8 cellular contexts compared by ENCODE assay signal in genomic region chr9:137302176-137303030, GRCh38. TPM values are rescaled to one million over a fixed set of nuclear protein-coding genes. Genes with fewer than 3 reads are reported as not detected.
DNase-seq lines count a peak whose midpoint lies in the region; ATAC-seq, FAIRE-seq and TF ChIP-seq lines count a peak whose summit lies in the region.

A gene with protein sequence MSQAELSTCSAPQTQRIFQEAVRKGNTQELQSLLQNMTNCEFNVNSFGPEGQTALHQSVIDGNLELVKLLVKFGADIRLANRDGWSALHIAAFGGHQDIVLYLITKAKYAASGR (minus strand): TSS chr9:137302271. CDS start chr9:137301928, 343 bp downstream.

- peak; percentile 82 for ATAC-seq in Right ventricle myocardium inferior
- peak; percentile 41 to 58 (median 56) for ATAC-seq in pancreas

- H3K9ac ChIP-seq in ES-I3 (ENCODE audit: low read depth, low read length) (peak within 1 kb of the TSS; percentile 76), GM23248 (peak within 1 kb of the TSS; percentile 36; the same call in 1 of the 2 replicates)

- H3K27ac Mint-ChIP-seq in activated naive CD4-positive, alpha-beta T cell treated with anti-CD3 and anti-CD28 coated beads, Interleukin-2, amount 10 ng/mL, durations not matched to agents 7 days and 5 days: no peak within 1 kb of the TSS

- no peaks in the 10 kb centered on the region for H4K20me1 ChIP-seq in GM23248 (ENCODE audit: insufficient read depth)

- H3K9me2 ChIP-seq in GM23248 (ENCODE audit: insufficient read depth): no peaks in the 10 kb centered on the region

- no peaks in the 10 kb centered on the region for H3K9me3 ChIP-seq in ES-I3 (ENCODE audit: control insufficient read depth, insufficient read depth, low read length)
- no peaks in the 10 kb centered on the region for H3K9me3 ChIP-seq in GM23248 (ENCODE audit: low read depth)
- no peaks in the 10 kb centered on the region for H3K9me3 ChIP-seq in pancreas
- no peaks in the 10 kb centered on the region for H3K9me3 ChIP-seq in thyroid gland

- H3K4me3 ChIP-seq in GM23248: peak within 1 kb of the TSS; percentile 58
- peak within 1 kb of the TSS; percentile 39 to 70 (median 54) for H3K4me3 ChIP-seq in pancreas
- peak within 1 kb of the TSS in 2 of 3 donors; percentile 5 to 46 for H3K4me3 ChIP-seq in thyroid gland (replicated peaks in 1 of 3)

- H3K27me3 ChIP-seq in GM23248 (replicated peaks; ENCODE audit: insufficient read depth) (peaks cover 32% of the 10 kb centered on the region), pancreas (no peaks in the 10 kb centered on the region), thyroid gland (no peaks in the 10 kb centered on the region)

- H3K27ac ChIP-seq in GM23248: no peak within 1 kb of the TSS
- peak within 1 kb of the TSS; percentile 78 to 95 (median 92) for H3K27ac ChIP-seq in pancreas
- peak within 1 kb of the TSS in 2 of 3 donors; percentile 61 to 71 for H3K27ac ChIP-seq in thyroid gland

- H3K4me1 ChIP-seq in ES-I3 (ENCODE audit: insufficient read depth, low read length) (peaks cover 30% of the 10 kb centered on the region), GM23248 (ENCODE audit: insufficient read depth) (no peaks in the 10 kb centered on the region), pancreas (peaks cover 26 to 50% (median 34%) of the 10 kb centered on the region in 3 donors), thyroid gland (peaks cover 39 to 59% of the 10 kb centered on the region in 2 donors)

- peaks cover 70% of the 10 kb centered on the region for H3K27me3 Mint-ChIP-seq in activated naive CD4-positive, alpha-beta T cell treated with anti-CD3 and anti-CD28 coated beads, Interleukin-2, amount 10 ng/mL, durations not matched to agents 7 days and 5 days

- 5% methylated on average over 46 to 61 of the region's 121 CpGs for WGBS in GM23248 (ENCODE audit: low coverage in 1 of 2, low lambda C conversion rate in 2 of 2, missing lambda C conversion rate in 2 of 2), 2 experiments
- 9 to 10% methylated on average over 70 to 121 of the region's 121 CpGs for WGBS in pancreas, 2 donors
- 0% methylated on average over 6 to 7 of the region's 121 CpGs for WGBS in thyroid gland, 2 donors

- no peaks in the 10 kb centered on the region for H3K9me3 Mint-ChIP-seq in activated naive CD4-positive, alpha-beta T cell treated with anti-CD3 and anti-CD28 coated beads, Interleukin-2, amount 10 ng/mL, durations not matched to agents 7 days and 5 days

- no peaks in the 10 kb centered on the region for H3K79me2 ChIP-seq in GM23248 (ENCODE audit: insufficient read depth)

- peak; percentile 34 to 49 (median 46) for TF ChIP-seq CTCF in pancreas (IDR thresholded peaks at IDR 0.05)
- TF ChIP-seq CTCF in thyroid gland (IDR thresholded peaks at IDR 0.05): peak in 5 of 6 experiments; percentile 11 to 72 (median 49)

- no peaks in the 10 kb centered on the region for H3F3A ChIP-seq in GM23248 (ENCODE audit: insufficient read depth)

- no peaks in the 10 kb centered on the region for H3K36me3 ChIP-seq in ES-I3 (ENCODE audit: insufficient read depth, low read length)
- no peaks in the 10 kb centered on the region for H3K36me3 ChIP-seq in GM23248 (ENCODE audit: low read depth)
- no peaks in the 10 kb centered on the region for H3K36me3 ChIP-seq in pancreas
- H3K36me3 ChIP-seq in thyroid gland: no peaks in the 10 kb centered on the region

- H3K4me2 ChIP-seq in GM23248 (ENCODE audit: unreplicated experiment): peak within 1 kb of the TSS; percentile 68

- DNase-seq in GM23248: peak; percentile 83
- DNase-seq in LoVo (ENCODE audit: low spot score): peak; percentile 93
- peak; percentile 82 for DNase-seq in SK-N-DZ (ENCODE audit: low spot score)
- DNase-seq in activated naive CD4-positive, alpha-beta T cell treated with anti-CD3 and anti-CD28 coated beads, Interleukin-2, amount 10 ng/mL, durations not matched to agents 7 days and 5 days: peak; percentile 93
- DNase-seq in Right ventricle myocardium inferior (ENCODE audit: missing footprints): peak; percentile 96
- peak; percentile 88 to 98 (median 94) for DNase-seq in pancreas
- DNase-seq in thyroid gland: peak; percentile 90 to 91

- TF ChIP-seq POLR2A in thyroid gland (IDR thresholded peaks at IDR 0.05): peak; percentile 44 to 85

- CTCF ChIA-PET in activated naive CD4-positive, alpha-beta T cell treated with anti-CD3 and anti-CD28 coated beads, Interleukin-2, amount 10 ng/mL, durations not matched to agents 7 days and 5 days (lab: Charles Lee): interaction anchor here (1.1 to 1.9 kb wide), 7 partner anchors 10 to 229 kb away, joined by 3 to 7 read pairs (median 4); partner anchors contain the start of gene TOR4A

- intact Hi-C loops in Right ventricle myocardium inferior (cut with DNase I): no loop called here
- intact Hi-C loops in pancreas (cut with DNase I): loop anchor here in 1 of 3 donors (5.0 kb wide), 1 partner anchor 105 kb away; no protein-coding TSS in a partner anchor
- intact Hi-C loops in thyroid gland (cut with DNase I): no loop called here

- H2AFZ ChIP-seq in GM23248: peak within 1 kb of the TSS; percentile 39

- H3K4me1 Mint-ChIP-seq in activated naive CD4-positive, alpha-beta T cell treated with anti-CD3 and anti-CD28 coated beads, Interleukin-2, amount 10 ng/mL, durations not matched to agents 7 days and 5 days: peaks cover 24% of the 10 kb centered on the region

- peaks cover 1% of the 10 kb centered on the region for H3K36me3 Mint-ChIP-seq in activated naive CD4-positive, alpha-beta T cell treated with anti-CD3 and anti-CD28 coated beads, Interleukin-2, amount 10 ng/mL, durations not matched to agents 7 days and 5 days

- peak within 1 kb of the TSS; percentile 56 for H3K4me3 Mint-ChIP-seq in activated naive CD4-positive, alpha-beta T cell treated with anti-CD3 and anti-CD28 coated beads, Interleukin-2, amount 10 ng/mL, durations not matched to agents 7 days and 5 days

- in situ Hi-C loops in GM23248 (cut with MboI): no loop called here

- FAIRE-seq in pancreas (lab: Jason Lieb, UNC): no peak

RNA-seq across cellular contexts. Expression of the gene that starts here (rescaled TPM):
- 0.32 TPM in 1 of 2 replicates, not detected in the other for total RNA-seq in GM23248 (2014; rRNA removed; shearing (Covaris generic))
- polyA plus RNA-seq in GM23248 (2016; fragmentation: Nextera tagmentation; extraction: Ambion mirVana) (not detected in 2 replicates), pancreas (1 to 10 TPM; 1.3 to 2.7 TPM)
- 15.4 and 15.5 TPM in 2 replicates for polyA plus RNA-seq in SK-N-DZ (2014; cell fraction: cytosol; rRNA removed)
- polyA plus RNA-seq in SK-N-DZ (2014; cell fraction: nucleus; rRNA removed): 10.1 and 13.2 TPM in 2 replicates
- total RNA-seq in Right ventricle myocardium inferior (4.7 TPM), pancreas (10 to 100 TPM in 4 of 6 donors, 1 to 10 TPM in 2; 7.5 to 23.4 (median 13.6) TPM), thyroid gland (10 to 100 TPM in 1 of 4 donors, 1 to 10 TPM in 3; 1.8 to 10.2 (median 6.8) TPM)

Comparison
In these comparisons a context has a peak if more than half of its experiments do, and no peak if none do; other contexts are left out.
1. Peak in DNase-seq, H3K4me3 ChIP-seq, H3K9ac ChIP-seq and H3K4me2 ChIP-seq in GM23248; RNA of the gene not detected or under 1 TPM.